In genomic region chr11:83158474-83158786, GRCh38 we compare ENCODE assay signal across 8 cellular contexts. TPM values are rescaled to one million over a fixed set of nuclear protein-coding genes. Genes with fewer than 3 reads are reported as not detected.
A peak's percentile ranks its signal among the peaks of the same experiment; 100 is the strongest.
DNase-seq lines count a peak whose midpoint lies in the region; ATAC-seq and TF ChIP-seq lines count a peak whose summit lies in the region.

No MANE protein-coding gene starts in this region.

- peak overlapping the region; percentile 72 for H3K4me2 ChIP-seq in mammary epithelial cell (ENCODE audit: insufficient read depth, low read depth, low read length)

- H3K4me3 ChIP-seq in cardiac muscle cell (peak overlapping the region; percentile 68), mammary epithelial cell (replicated peaks in 1 of 3; ENCODE audit: insufficient read depth in 1 of 3, low read depth in 2 of 3, low read length in 3 of 3) (peak overlapping the region; percentile 91 to 100 (median 98)), uterus (peak overlapping the region; percentile 68 to 98)

- H4K20me1 ChIP-seq in mammary epithelial cell (ENCODE audit: insufficient read depth, low read length), result peaks cover 11% of the 10 kb centered on the region

- ATAC-seq in left cardiac atrium, result no peak
- no peak for ATAC-seq in GM21619 (IDR thresholded peaks at IDR 0.05; ENCODE audit: unreplicated experiment)

- BruUV-seq in mammary epithelial cell (replicated peaks; lab: Mats Ljungman, UMichigan), result no TSS peak

- TF ChIP-seq CTCF in cardiac muscle cell (IDR thresholded peaks at IDR 0.05; ENCODE audit: low read depth, low read length), result no peak
- no peak for TF ChIP-seq CTCF in mammary epithelial cell (conservative IDR thresholded peaks at IDR 0.05 in 1 of 2, IDR thresholded peaks at IDR 0.05 in 1 of 2; ENCODE audit: extremely low read depth in 1 of 2, insufficient read depth in 1 of 2, low read depth in 1 of 2, low read length in 2 of 2)
- no peak for TF ChIP-seq CTCF in mesothelial cell of epicardium (IDR thresholded peaks at IDR 0.05; ENCODE audit: unreplicated experiment)
- no peak for TF ChIP-seq CTCF in uterus (IDR thresholded peaks at IDR 0.05)

- CTCF ChIA-PET in mammary epithelial cell (lab: Charles Lee; ENCODE audit: low non-redundant PET) (no interaction called here), HEK293T (lab: Yijun Ruan, JAX) (no interaction called here)

- peaks cover 65% of the 10 kb centered on the region for H3K79me2 ChIP-seq in mammary epithelial cell (ENCODE audit: insufficient read depth, low read length)

- DNase-seq in cardiac muscle cell (ENCODE audit: low read depth in 1 of 2, low spot score in 1 of 2) (no peak), left cardiac atrium (no peak), mammary epithelial cell (no peak), mesothelial cell of epicardium (ENCODE audit: low spot score in 2 of 2, unreplicated experiment in 2 of 2) (no peak), uterus (no peak), NCI-H510A (lab: John Stamatoyannopoulos, UW) (no peak), HEK293T (ENCODE audit: extremely low spot score) (no peak)

- peak overlapping the region; percentile 100 for H3K4me3 Mint-ChIP-seq in mesothelial cell of epicardium

- 0% methylated on average over 4 of the region's 4 CpGs for WGBS in mammary epithelial cell (ENCODE audit: low coverage, missing lambda C conversion rate)

- peak overlapping the region; percentile 100 for H3K27ac Mint-ChIP-seq in mesothelial cell of epicardium

- dilution Hi-C loops in mammary epithelial cell (cut with HindIII; ENCODE audit: low sequenced_read_pairs), result loop anchor here (5.0 kb wide), 1 partner anchor 86 kb away; the partner anchor contains the start of gene RAB30

- H3K9me3 ChIP-seq in cardiac muscle cell (ENCODE audit: low read depth) (no peaks in the 10 kb centered on the region), mammary epithelial cell (replicated peaks; ENCODE audit: insufficient read depth, low read length) (no peaks in the 10 kb centered on the region), uterus (no peaks in the 10 kb centered on the region)

- no peak for TF ChIP-seq POLR2A in uterus (IDR thresholded peaks at IDR 0.05)

- in situ Hi-C loops in mammary epithelial cell (cut with MboI; ENCODE audit: low sequenced_read_pairs in 2 of 2), result no loop called here

- peaks cover 35% of the 10 kb centered on the region for H3K4me1 Mint-ChIP-seq in mesothelial cell of epicardium

- no peak overlapping the region for H2AFZ ChIP-seq in mammary epithelial cell (ENCODE audit: low read depth, low read length)

- H3K27me3 ChIP-seq in cardiac muscle cell, result no peaks in the 10 kb centered on the region
- H3K27me3 ChIP-seq in mammary epithelial cell (ENCODE audit: insufficient read depth, low read length), result no peaks in the 10 kb centered on the region
- no peaks in the 10 kb centered on the region for H3K27me3 ChIP-seq in uterus

- H3K27ac ChIP-seq in cardiac muscle cell (peak overlapping the region; percentile 97), mammary epithelial cell (ENCODE audit: insufficient read depth, low read depth, low read length) (peak overlapping the region; percentile 96), uterus (peak overlapping the region; percentile 98 to 99)

- H3K36me3 Mint-ChIP-seq in mesothelial cell of epicardium, result no peaks in the 10 kb centered on the region

- H3K9ac ChIP-seq in mammary epithelial cell (ENCODE audit: insufficient read depth, low read length), result peak overlapping the region; percentile 100

- no peaks in the 10 kb centered on the region for H3K27me3 Mint-ChIP-seq in mesothelial cell of epicardium (ENCODE audit: low read depth)

- POLR2A ChIA-PET in HEK293T (lab: Yijun Ruan, JAX), result interaction anchor here (1.4 kb wide), 1 partner anchor 71 kb away, joined by 3 read pairs; no protein-coding TSS in a partner anchor

- H3K36me3 ChIP-seq in cardiac muscle cell, result peaks cover 3% of the 10 kb centered on the region
- no peaks in the 10 kb centered on the region for H3K36me3 ChIP-seq in mammary epithelial cell (ENCODE audit: insufficient read depth, low read length)
- H3K36me3 ChIP-seq in uterus, result no peaks in the 10 kb centered on the region

- H3K9me3 Mint-ChIP-seq in mesothelial cell of epicardium, result no peaks in the 10 kb centered on the region

- H3K4me1 ChIP-seq in cardiac muscle cell (ENCODE audit: low read depth) (peaks cover 22% of the 10 kb centered on the region), mammary epithelial cell (ENCODE audit: insufficient read depth, low read length) (peaks cover 16% of the 10 kb centered on the region), uterus (no peaks in the 10 kb centered on the region)

- intact Hi-C loops in left cardiac atrium (cut with DNase I) (loop anchor here in 1 of 2 donors (5.0 to 10.0 kb wide), 3 partner anchors 34 to 174 kb away; partner anchors contain the start of genes ANKRD42 and RAB30), mammary epithelial cell (cut with micrococcal nuclease) (loop anchor here (5.0 kb wide), 2 partner anchors 156 to 231 kb away; no protein-coding TSS in a partner anchor), uterus (cut with DNase I; ENCODE audit: low total_unique reads) (no loop called here)

TF ChIP-seq in HEK293T, 16 proteins besides CTCF, POLR2A, EP300 and RAD21:
- TF ChIP-seq LEF1 (IDR thresholded peaks at IDR 0.05; ENCODE audit: borderline replicate concordance) (no peak), ARNT (IDR thresholded peaks at IDR 0.05) (no peak), TARDBP (IDR thresholded peaks at IDR 0.05) (no peak), FOXK2 (IDR thresholded peaks at IDR 0.05) (no peak), FOXA1 (IDR thresholded peaks at IDR 0.05) (no peak), L3MBTL2 (conservative IDR thresholded peaks at IDR 0.05) (no peak), SUZ12 (IDR thresholded peaks at IDR 0.05) (no peak), NFRKB (IDR thresholded peaks at IDR 0.05) (no peak)

RNA-seq across cellular contexts. Expression of gene PCF11, which starts 1.5 kb away (rescaled TPM):
- total RNA-seq in cardiac muscle cell (77.2 and 204 TPM in 2 replicates), left cardiac atrium (10 to 100 TPM; 30.9 to 36.1 TPM), mammary epithelial cell (10 to 100 TPM; 36.3 to 42.9 TPM), mesothelial cell of epicardium (73.2 to 77.1 TPM (median 74.2 TPM) in 3 replicates), uterus (100 to 1,000 TPM in 3 of 4 donors, 10 to 100 TPM in 1; 80.7 to 191 (median 122) TPM)
- polyA plus RNA-seq in cardiac muscle cell (14.5 and 19.9 TPM in 2 replicates), mammary epithelial cell (16.4 TPM)
- polyA minus RNA-seq in mammary epithelial cell, result 12.3 TPM

RNA-seq across cellular contexts. Expression of gene ANKRD42, which starts 35.1 kb away (rescaled TPM):
- total RNA-seq in cardiac muscle cell, result 8.1 and 8.6 TPM in 2 replicates
- polyA plus RNA-seq in cardiac muscle cell, result 6.8 and 8.3 TPM in 2 replicates
- 1 to 10 TPM; 5.0 to 7.0 TPM for total RNA-seq in left cardiac atrium
- total RNA-seq in mammary epithelial cell, result 10 to 100 TPM in 1 of 2 donors, 1 to 10 TPM in 1; 9.6 to 11.5 TPM
- 3.6 TPM for polyA plus RNA-seq in mammary epithelial cell
- polyA minus RNA-seq in mammary epithelial cell, result 1.8 TPM
- total RNA-seq in mesothelial cell of epicardium, result 6.9 to 7.8 TPM (median 7.0 TPM) in 3 replicates
- 10 to 100 TPM in 2 of 4 donors, 1 to 10 TPM in 2; 3.3 to 21.7 (median 9.0) TPM for total RNA-seq in uterus
